ENCODE assay signal across 8 cellular contexts in the genomic region with DNA sequence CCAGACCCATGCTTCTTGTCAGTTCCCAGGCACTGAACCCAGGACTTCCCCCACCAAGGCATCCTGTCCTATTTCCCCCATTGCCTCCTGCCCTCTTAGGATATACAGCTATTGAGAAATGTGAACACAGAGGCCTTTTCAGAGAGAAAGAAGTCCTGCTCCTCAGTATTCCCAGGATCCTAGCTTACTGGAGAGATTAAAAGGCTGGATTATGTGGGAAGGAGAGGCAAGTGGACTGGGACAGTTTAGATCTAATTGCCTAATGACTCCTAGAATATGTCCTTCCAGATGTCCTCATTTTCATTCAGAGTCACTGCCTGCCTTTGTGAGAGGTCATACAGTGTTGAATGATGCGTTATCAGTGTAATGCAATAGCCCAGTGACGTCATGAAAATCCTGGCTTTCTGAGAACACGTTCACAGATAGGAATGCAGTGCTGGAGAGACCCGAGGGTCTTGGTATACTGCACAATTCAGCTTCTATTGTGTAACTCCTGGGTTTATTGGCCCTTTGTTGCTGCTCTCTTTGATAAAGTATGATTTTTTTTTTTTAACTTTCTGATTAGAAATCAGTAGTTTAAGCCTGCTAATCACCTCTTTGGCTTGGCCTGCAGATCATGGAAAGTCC. TPM values are rescaled to one million over a fixed set of nuclear protein-coding genes. Genes with fewer than 3 reads are reported as not detected.
DNase-seq lines count a peak whose midpoint lies in the region; ATAC-seq, FAIRE-seq and TF ChIP-seq lines count a peak whose summit lies in the region.

No MANE protein-coding gene starts in this region.

- H3K4me1 ChIP-seq in cardiac muscle cell (ENCODE audit: low read depth) = peaks cover 11% of the 10 kb centered on the region
- H3K4me1 ChIP-seq in left ventricle myocardium inferior = no peaks in the 10 kb centered on the region
- no peaks in the 10 kb centered on the region for H3K4me1 ChIP-seq in tibial nerve

- TF ChIP-seq POLR2A in tibial nerve (IDR thresholded peaks at IDR 0.05) = no peak

- H3K9me3 ChIP-seq in cardiac muscle cell (ENCODE audit: low read depth) = no peaks in the 10 kb centered on the region
- no peaks in the 10 kb centered on the region for H3K9me3 ChIP-seq in left ventricle myocardium inferior (replicated peaks)
- H3K9me3 ChIP-seq in tibial nerve = no peaks in the 10 kb centered on the region

- intact Hi-C loops in left ventricle myocardium inferior (cut with micrococcal nuclease) = no loop called here
- intact Hi-C loops in left ventricle myocardium superior (cut with micrococcal nuclease) = no loop called here

- TF ChIP-seq CTCF in cardiac muscle cell (IDR thresholded peaks at IDR 0.05; ENCODE audit: low read depth, low read length) (no peak), left ventricle myocardium inferior (IDR thresholded peaks at IDR 0.05; ENCODE audit: borderline replicate concordance) (no peak), tibial nerve (IDR thresholded peaks at IDR 0.05) (no peak)

- peak; percentile 91 for FAIRE-seq in urothelium cell line (lab: Jason Lieb, UNC)

- no peaks in the 10 kb centered on the region for H3K27me3 ChIP-seq in cardiac muscle cell
- H3K27me3 ChIP-seq in left ventricle myocardium inferior (ENCODE audit: low read depth) = peaks cover 12% of the 10 kb centered on the region
- H3K27me3 ChIP-seq in tibial nerve = no peaks in the 10 kb centered on the region

- WGBS in tibial nerve, 2 donors = 17 to 36% methylated on average over 4 of the region's 4 CpGs

- H3K27ac ChIP-seq in cardiac muscle cell = no peak overlapping the region
- no peak overlapping the region for H3K27ac ChIP-seq in left ventricle myocardium inferior (replicated peaks)
- no peak overlapping the region for H3K27ac ChIP-seq in tibial nerve

- TF ChIP-seq EP300 in tibial nerve (IDR thresholded peaks at IDR 0.05) = no peak

- H3K36me3 ChIP-seq in cardiac muscle cell = no peaks in the 10 kb centered on the region
- no peaks in the 10 kb centered on the region for H3K36me3 ChIP-seq in left ventricle myocardium inferior
- H3K36me3 ChIP-seq in tibial nerve = no peaks in the 10 kb centered on the region

- DNase-seq in cardiac muscle cell (ENCODE audit: low read depth in 1 of 2, low spot score in 1 of 2) = peak; percentile 58 to 98
- DNase-seq in left ventricle myocardium inferior = no peak
- DNase-seq in T1000 (lab: John Stamatoyannopoulos, UW) = peak; percentile 64
- no peak for DNase-seq in left ventricle myocardium superior
- peak; percentile 83 for DNase-seq in urothelium cell line (ENCODE audit: low spot score)
- no peak for DNase-seq in tibial nerve (ENCODE audit: low spot score in 2 of 2)
- DNase-seq in NCI-H1417 treated with DMSO at 0.1 percent for 48 hours (lab: John Stamatoyannopoulos, UW) = no peak

- ATAC-seq in left ventricle myocardium superior = peak; percentile 86
- ATAC-seq in HG02938 (IDR thresholded peaks at IDR 0.05; ENCODE audit: unreplicated experiment) = no peak

- H3K4me3 ChIP-seq in cardiac muscle cell (no peak overlapping the region), left ventricle myocardium inferior (no peak overlapping the region), tibial nerve (no peak overlapping the region)

RNA-seq across cellular contexts. Expression of a gene that starts 26.2 kb away (rescaled TPM):
- total RNA-seq in cardiac muscle cell (8.6 and 9.7 TPM in 2 replicates), left ventricle myocardium inferior (2.2 TPM), left ventricle myocardium superior (4.3 TPM), tibial nerve (1 to 10 TPM in 2 of 4 donors, under 1 TPM in 2; 0.78 to 3.3 (median 1.00) TPM)
- 6.0 and 6.9 TPM in 2 replicates for polyA plus RNA-seq in cardiac muscle cell

Comparison
In these comparisons a context has a peak if more than half of its experiments do, and no peak if none do; other contexts are left out.
1. DNase-seq: peak in cardiac muscle cell (2 of 2), T1000 (single experiment) and urothelium cell line (single experiment); none in left ventricle myocardium inferior (single experiment), left ventricle myocardium superior (single experiment), tibial nerve (0 of 2) and NCI-H1417 treated with DMSO at 0.1 percent for 48 hours (single experiment).